17 cellular contexts compared by ENCODE assay signal in genomic region chr9:130844028-130844427, GRCh38. TPM values are rescaled to one million over a fixed set of nuclear protein-coding genes. Genes with fewer than 3 reads are reported as not detected.
DNase-seq lines count a peak whose midpoint lies in the region; ATAC-seq, FAIRE-seq and TF ChIP-seq lines count a peak whose summit lies in the region.
"Had no signal": no experiment of that assay in that cellular context is flagged by ENCODE, and none has a peak within 500 bp of the region (broad histone marks: within the 10 kb centered on the region; RNA-seq: fewer than 3 reads in every experiment).

No MANE protein-coding gene starts in this region.

- DNase-seq in A549 (ENCODE audit: low read depth in 1 of 2, low spot score in 1 of 2) = no peak
- no peak for DNase-seq in foreskin melanocyte
- no peak for DNase-seq in DMS 273 treated with DMSO at 0.1 percent for 48 hours (lab: John Stamatoyannopoulos, UW)
- no peak for DNase-seq in testis
- DNase-seq: activated CD4-positive, alpha-beta T cell treated with anti-CD3 and anti-CD28 coated beads, Interleukin-2, amount 50 U/mL, for 1 hour; KG1; NCI-H1436 treated with DMSO at 0.1 percent for 48 hours; NCI-H526; Peyer's patch; right lobe of liver had no signal

- 87% methylated on average over 4 of the region's 4 CpGs for WGBS in A549 (ENCODE audit: missing lambda C conversion rate)
- WGBS in testis, 2 donors = 65 to 74% methylated on average over 3 to 4 of the region's 4 CpGs

- peak overlapping the region; percentile 99; the same call in 1 of the 3 replicates for H3K4me2 ChIP-seq in A549
- H3K4me2 ChIP-seq in skeletal muscle satellite cell (ENCODE audit: low read length) = peak overlapping the region; percentile 11

- H3K9me3 ChIP-seq in A549 (no peaks in the 10 kb centered on the region), skeletal muscle satellite cell (replicated peaks; ENCODE audit: low read length) (no peaks in the 10 kb centered on the region), testis (no peaks in the 10 kb centered on the region)
- H3K9me3 ChIP-seq: Peyer's patch, right lobe of liver had no signal

- H3K27ac ChIP-seq in A549 (peak overlapping the region in 1 of 2 experiments; percentile 91; a peak in 3 of 6 replicates), layer of hippocampus (ENCODE audit: low read depth, low read length) (peak overlapping the region; percentile 53), testis (peak overlapping the region in 1 of 2 donors; percentile 39)

- no peak for FAIRE-seq in A549 (lab: Jason Lieb, UNC)

- H3K36me3 ChIP-seq in skeletal muscle satellite cell (ENCODE audit: insufficient read depth, low read length) = no peaks in the 10 kb centered on the region
- H3K36me3 ChIP-seq in testis (ENCODE audit: low read depth, missing control alignments) = no peaks in the 10 kb centered on the region
- H3K36me3 ChIP-seq: Peyer's patch, right lobe of liver had no signal

- peaks cover 92% of the 10 kb centered on the region for H3K4me1 Mint-ChIP-seq in brain

- ATAC-seq in A549 = no peak
- ATAC-seq in GM19463 (IDR thresholded peaks at IDR 0.05; ENCODE audit: unreplicated experiment) = no peak
- ATAC-seq: right lobe of liver had no signal

- intact Hi-C loops in testis (cut with DNase I; ENCODE audit: low total_unique reads) = no loop called here

- H3K9ac ChIP-seq in skeletal muscle satellite cell (ENCODE audit: low read depth, low read length) = no peak overlapping the region

- TF ChIP-seq CTCF in A549 (IDR thresholded peaks at IDR 0.05) = no peak
- TF ChIP-seq CTCF in brain (conservative IDR thresholded peaks at IDR 0.05) = no peak
- no peak for TF ChIP-seq CTCF in testis (IDR thresholded peaks at IDR 0.05)

- peak overlapping the region in 3 of 5 experiments; percentile 85 to 97 (median 87) for H3K27ac Mint-ChIP-seq in brain
- H3K27ac Mint-ChIP-seq: activated T-helper 1 cell treated with anti-CD3 and anti-CD28 coated beads, Interleukin-12 subunit alpha, Interleukin-12 subunit beta, Interleukin-2, Interleukin-4 antibody, amounts not matched to agents 30 ng/mL and 10 ng/mL and 1 ng/mL, durations not matched to agents 14 hours and 24 hours and 36 hours had no signal

- no peaks in the 10 kb centered on the region for H3K27me3 Mint-ChIP-seq in brain

- H3K4me3 Mint-ChIP-seq in brain = peak overlapping the region in 2 of 5 experiments; percentile 30 to 73
- H3K4me3 Mint-ChIP-seq: activated T-helper 1 cell treated with anti-CD3 and anti-CD28 coated beads, Interleukin-12 subunit alpha, Interleukin-12 subunit beta, Interleukin-2, Interleukin-4 antibody, amounts not matched to agents 30 ng/mL and 10 ng/mL and 1 ng/mL, durations not matched to agents 14 hours and 24 hours and 36 hours had no signal

- TF ChIP-seq RAD21 in A549 (conservative IDR thresholded peaks at IDR 0.05 in 1 of 2, IDR thresholded peaks at IDR 0.05 in 1 of 2) = no peak

- peaks cover 0 to 3% (median 0%) of the 10 kb centered on the region in 5 experiments for H3K9me3 Mint-ChIP-seq in brain
- H3K9me3 Mint-ChIP-seq: activated T-helper 1 cell treated with anti-CD3 and anti-CD28 coated beads, Interleukin-12 subunit alpha, Interleukin-12 subunit beta, Interleukin-2, Interleukin-4 antibody, amounts not matched to agents 30 ng/mL and 10 ng/mL and 1 ng/mL, durations not matched to agents 14 hours and 24 hours and 36 hours had no signal

- CTCF ChIA-PET in A549 (lab: Yijun Ruan, JAX) = interaction anchor here (1.0 to 28.2 kb wide), 4 partner anchors 20 to 138 kb away, joined by 3 to 397 read pairs (median 8); partner anchors contain the start of gene FIBCD1

- H3K4me3 ChIP-seq in A549 = no peak overlapping the region
- H3K4me3 ChIP-seq in skeletal muscle satellite cell (ENCODE audit: low read length) = no peak overlapping the region
- no peak overlapping the region for H3K4me3 ChIP-seq in testis
- H3K4me3 ChIP-seq: Peyer's patch, right lobe of liver had no signal

- no peak for TF ChIP-seq POLR2A in A549 (IDR thresholded peaks at IDR 0.05; ENCODE audit: low read length)
- no peak for TF ChIP-seq POLR2A in testis (IDR thresholded peaks at IDR 0.05)

- H3K4me1 ChIP-seq in A549 = peaks cover 79% of the 10 kb centered on the region
- H3K4me1 ChIP-seq in skeletal muscle satellite cell (ENCODE audit: control insufficient read depth, insufficient read depth, low read length) = peaks cover 79% of the 10 kb centered on the region
- H3K4me1 ChIP-seq in testis = peaks cover 49% of the 10 kb centered on the region

- POLR2A ChIA-PET in A549 (lab: Yijun Ruan, JAX) = no interaction called here

- H3K27me3 ChIP-seq in layer of hippocampus (ENCODE audit: control insufficient read depth, insufficient read depth, low read length) (no peaks in the 10 kb centered on the region), skeletal muscle satellite cell (ENCODE audit: control insufficient read depth, insufficient read depth, low read length) (no peaks in the 10 kb centered on the region), testis (no peaks in the 10 kb centered on the region)
- H3K27me3 ChIP-seq: Peyer's patch, right lobe of liver had no signal

- no peaks in the 10 kb centered on the region for H3K36me3 Mint-ChIP-seq in brain

- TF ChIP-seq EP300 in A549 (IDR thresholded peaks at IDR 0.05) = no peak

TF ChIP-seq in A549, 52 proteins besides CTCF, POLR2A, EP300 and RAD21:
- no peak for TF ChIP-seq CEBPB (IDR thresholded peaks at IDR 0.05)
- TF ChIP-seq SREBF2 (IDR thresholded peaks at IDR 0.05) = no peak
- no peak for TF ChIP-seq SMC3 (IDR thresholded peaks at IDR 0.05)
- no peak for TF ChIP-seq HOXA7 (CRISPR knock-in tag; IDR thresholded peaks at IDR 0.05)
- TF ChIP-seq ATOH8 (CRISPR knock-in tag; IDR thresholded peaks at IDR 0.05; ENCODE audit: low read depth) = no peak
- no peak for TF ChIP-seq REST (IDR thresholded peaks at IDR 0.05)
- no peak for TF ChIP-seq RNF2 (IDR thresholded peaks at IDR 0.05; ENCODE audit: borderline replicate concordance, low read depth)
- TF ChIP-seq HOXB5 (CRISPR knock-in tag; IDR thresholded peaks at IDR 0.05) = no peak
- TF ChIP-seq FOSL2 (IDR thresholded peaks at IDR 0.05) = no peak
- no peak for TF ChIP-seq FOSL2 (CRISPR knock-in tag; IDR thresholded peaks at IDR 0.05)
- no peak for TF ChIP-seq CHD4 (IDR thresholded peaks at IDR 0.05; ENCODE audit: borderline replicate concordance)

RNA-seq across cellular contexts. Expression of gene ABL1, which starts 9.0 kb away (rescaled TPM):
- polyA plus RNA-seq in A549 (2011; rRNA removed) (26.5 and 37.5 TPM in 2 replicates), A549 (2017; fragmentation: RNase III; extraction: RNeasy Plus Mini Kit Qiagen cat#74134 plus additional on column Dnase treatment) (30.0 to 32.6 TPM (median 32.4 TPM) in 3 replicates), brain (ENCODE audit: insufficient read depth, low read depth, low replicate concordance) (89.7 TPM), testis (ENCODE audit: insufficient read depth, low read depth, low replicate concordance) (51.0 TPM)
- polyA plus RNA-seq in A549 (2012; cell fraction: cytosol; rRNA removed) = 16.5 and 23.9 TPM in 2 replicates
- polyA plus RNA-seq in A549 (2012; cell fraction: nucleus; rRNA removed) = 30.8 and 36.5 TPM in 2 replicates
- 54.3 and 56.9 TPM in 2 replicates for polyA minus RNA-seq in A549 (2011; rRNA and poly(A)+ RNA removed)
- total RNA-seq in skeletal muscle satellite cell (2012; rRNA removed) = 83.4 and 89.8 TPM in 2 replicates
- 10 to 100 TPM; 57.2 to 65.9 TPM for total RNA-seq in testis

RNA-seq across cellular contexts. Expression of gene QRFP, which starts 52.6 kb away (rescaled TPM):
- polyA plus RNA-seq in A549 (2011; rRNA removed) = not detected in 2 replicates
- not detected in 2 replicates for polyA plus RNA-seq in A549 (2012; cell fraction: cytosol; rRNA removed)
- not detected in 2 replicates for polyA plus RNA-seq in A549 (2012; cell fraction: nucleus; rRNA removed)
- polyA plus RNA-seq in A549 (2017; fragmentation: RNase III; extraction: RNeasy Plus Mini Kit Qiagen cat#74134 plus additional on column Dnase treatment) = not detected in 3 replicates
- polyA minus RNA-seq in A549 (2011; rRNA and poly(A)+ RNA removed) = not detected in 2 replicates
- polyA plus RNA-seq in brain (ENCODE audit: insufficient read depth, low read depth, low replicate concordance) = not detected
- total RNA-seq in skeletal muscle satellite cell (2012; rRNA removed) = not detected in 2 replicates
- under 1 TPM in 1 of 2 donors, not detected in 1; 0.24 TPM for total RNA-seq in testis
- not detected for polyA plus RNA-seq in testis (ENCODE audit: insufficient read depth, low read depth, low replicate concordance)
- total RNA-seq: activated T-helper 1 cell treated with anti-CD3 and anti-CD28 coated beads, Interleukin-12 subunit alpha, Interleukin-12 subunit beta, Interleukin-2, Interleukin-4 antibody, amounts not matched to agents 30 ng/mL and 10 ng/mL and 1 ng/mL, durations not matched to agents 14 hours and 24 hours and 36 hours; epithelial cell of proximal tubule; Peyer's patch; subcutaneous adipose tissue had no signal
